Comparison of ENCODE assay signal across 16 cellular contexts in the genomic region with DNA sequence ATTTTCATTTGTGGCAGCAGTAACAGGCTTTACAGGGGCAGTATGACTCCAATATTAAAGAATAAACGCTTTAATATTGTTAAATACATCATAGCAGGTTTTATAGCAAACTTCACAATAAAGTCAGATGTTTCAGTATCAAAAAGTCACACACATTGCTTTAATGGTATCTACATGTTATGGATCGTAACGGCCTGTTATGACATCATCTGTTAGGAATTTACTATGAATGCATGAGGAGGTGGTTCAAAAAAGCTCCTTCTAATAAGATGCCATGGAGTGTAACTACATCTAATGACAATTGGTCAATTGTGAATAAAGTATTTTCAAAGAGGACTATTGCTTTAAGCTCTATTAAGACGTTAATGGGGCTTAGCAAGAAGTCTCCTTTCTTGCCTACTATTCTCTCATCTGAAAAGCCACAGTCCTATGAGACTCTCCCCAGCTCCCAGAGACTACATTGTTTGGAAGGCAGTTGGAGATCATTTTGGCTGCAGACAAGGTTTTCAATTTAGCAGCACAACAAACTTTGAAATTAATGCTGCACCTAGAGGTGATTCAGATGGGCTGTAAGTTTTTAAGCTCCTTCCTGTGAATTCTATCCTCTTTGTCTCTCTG.
"Had no signal": no experiment of that assay in that cellular context is flagged by ENCODE, and none has a peak within 500 bp of the region (broad histone marks: within the 10 kb centered on the region; RNA-seq: fewer than 3 reads in every experiment).

No MANE protein-coding gene starts in this region.

- H3K36me3 ChIP-seq: heart left ventricle, ovary, sigmoid colon had no signal

- ATAC-seq: activated naive CD8-positive, alpha-beta T cell treated with anti-CD3 and anti-CD28 coated beads, Interleukin-2, amount 50 U/mL, for 24 hours; activated T-helper 17 cell treated with anti-CD3 and anti-CD28 coated beads, Interleukin-2, amount 50 U/mL, for 72 hours; heart left ventricle; left lobe of liver; stimulated activated effector memory CD8-positive, alpha-beta T cell treated with anti-CD3 and anti-CD28 coated beads, Interleukin-12 subunit alpha, Interleukin-12 subunit beta, amount 100 ng/mL, for 72 hours had no signal

- H3K9me3 ChIP-seq: heart left ventricle, ovary, sigmoid colon had no signal

- H3K27me3 ChIP-seq: heart left ventricle, ovary, sigmoid colon had no signal

- H3K27ac ChIP-seq: heart left ventricle, ovary, sigmoid colon had no signal

- H3K4me1 ChIP-seq: heart left ventricle, sigmoid colon had no signal

- H3K4me3 ChIP-seq: heart left ventricle, ovary, sigmoid colon had no signal

- DNase-seq: activated CD4-positive, alpha-beta T cell treated with anti-CD3 and anti-CD28 coated beads for 1 hour; activated CD4-positive, alpha-beta T cell treated with anti-CD3 and anti-CD28 coated beads, Interleukin-2, amount 50 U/mL, for 4 hours; activated naive CD4-positive, alpha-beta T cell treated with anti-CD3 and anti-CD28 coated beads for 36 hours; activated naive CD8-positive, alpha-beta T cell treated with anti-CD3 and anti-CD28 coated beads, Interleukin-2, amount 50 U/mL, for 24 hours; aorta; cerebellar nuclear complex; effector memory CD4-positive, alpha-beta T cell; foreskin fibroblast; heart left ventricle; ovary; sigmoid colon; stimulated activated CD4-positive, alpha-beta T cell treated with anti-CD3 and anti-CD28 coated beads, Interleukin-2, amount 100 ng/mL, for 24 hours; T1000 had no signal
